In the genomic region with DNA sequence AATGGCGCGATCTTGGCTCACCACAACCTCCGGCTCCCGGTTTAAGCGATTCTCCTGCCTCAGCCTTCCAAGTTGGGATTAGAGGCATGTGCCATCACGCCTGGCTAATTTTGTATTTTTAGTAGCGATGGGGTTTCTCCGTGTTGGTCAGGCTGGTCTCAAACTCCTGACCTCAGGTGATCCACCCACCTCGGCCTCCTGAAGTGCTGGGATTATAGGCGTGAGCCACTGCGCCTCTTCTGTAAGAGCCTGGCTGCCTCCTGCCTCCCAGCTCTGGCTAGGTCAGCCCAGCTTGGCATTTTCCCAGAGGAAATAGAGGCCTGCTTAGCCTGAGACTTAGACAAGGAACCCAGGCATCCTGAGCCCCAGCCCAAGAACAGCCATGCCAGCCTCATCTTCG, we compare ENCODE assay signal across 1 cellular context.
A peak's percentile ranks its signal among the peaks of the same experiment; 100 is the strongest.
TF ChIP-seq lines count a peak whose summit lies in the region.

No MANE protein-coding gene starts in this region.

TF ChIP-seq in GM12878, 131 proteins besides CTCF, POLR2A, EP300 and RAD21:
- peak; percentile 40; the same call in 1 of the 2 replicates for TF ChIP-seq ZNF384 (IDR thresholded peaks at IDR 0.05; ENCODE audit: borderline replicate concordance, low read depth, low read length)
- peak in 1 of 2 experiments; percentile 42; a peak in 2 of 4 replicates for TF ChIP-seq IKZF2 (IDR thresholded peaks at IDR 0.05)
- peak; percentile 14; the same call in 1 of the 2 replicates for TF ChIP-seq MXI1 (IDR thresholded peaks at IDR 0.05; ENCODE audit: low read depth, low read length)
- TF ChIP-seq IKZF1 (conservative IDR thresholded peaks at IDR 0.05) = peak; percentile 12; the same call in 1 of the 2 replicates
- TF ChIP-seq MEF2A (IDR thresholded peaks at IDR 0.05; ENCODE audit: insufficient read depth, low read depth, low read length) = 0 out of 2 replicates have a peak, but pooled peaks have one; percentile 19
- TF ChIP-seq, protein P1, sequence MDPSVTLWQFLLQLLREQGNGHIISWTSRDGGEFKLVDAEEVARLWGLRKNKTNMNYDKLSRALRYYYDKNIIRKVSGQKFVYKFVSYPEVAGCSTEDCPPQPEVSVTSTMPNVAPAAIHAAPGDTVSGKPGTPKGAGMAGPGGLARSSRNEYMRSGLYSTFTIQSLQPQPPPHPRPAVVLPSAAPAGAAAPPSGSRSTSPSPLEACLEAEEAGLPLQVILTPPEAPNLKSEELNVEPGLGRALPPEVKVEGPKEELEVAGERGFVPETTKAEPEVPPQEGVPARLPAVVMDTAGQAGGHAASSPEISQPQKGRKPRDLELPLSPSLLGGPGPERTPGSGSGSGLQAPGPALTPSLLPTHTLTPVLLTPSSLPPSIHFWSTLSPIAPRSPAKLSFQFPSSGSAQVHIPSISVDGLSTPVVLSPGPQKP (IDR thresholded peaks at IDR 0.05; ENCODE audit: low read depth, low read length) = 0 out of 2 replicates have a peak, but pooled peaks have one; percentile 7
- TF ChIP-seq EED (IDR thresholded peaks at IDR 0.05; ENCODE audit: low read depth) = peak; percentile 46; the same call in 1 of the 2 replicates
- TF ChIP-seq BHLHE40 (IDR thresholded peaks at IDR 0.05; ENCODE audit: borderline replicate concordance in 1 of 2, low read depth in 2 of 2, low read length in 1 of 2) = peak in 1 of 2 experiments; percentile 30; a peak in 1 of 4 replicates
TF ChIP-seq in GM12878: peak in this region for 8; not testable (repeated sequence) for 123.
